21 cellular contexts compared by ENCODE assay signal in genomic region chr1:21873174-21873573, GRCh38.
A peak's percentile ranks its signal among the peaks of the same experiment; 100 is the strongest.
DNase-seq lines count a peak whose midpoint lies in the region; ATAC-seq and TF ChIP-seq lines count a peak whose summit lies in the region.
"Had no signal": no experiment of that assay in that cellular context is flagged by ENCODE, and none has a peak within 500 bp of the region (broad histone marks: within the 10 kb centered on the region; RNA-seq: fewer than 3 reads in every experiment).

No MANE protein-coding gene starts in this region.

- intact Hi-C loops in Right ventricle myocardium inferior (cut with DNase I), result loop anchor here (5.0 kb wide), 1 partner anchor 89 kb away; no protein-coding TSS in a partner anchor

- H3K27me3 Mint-ChIP-seq in endothelial cell (ENCODE audit: unreplicated experiment), result peaks cover 14% of the 10 kb centered on the region
- no peaks in the 10 kb centered on the region for H3K27me3 Mint-ChIP-seq in activated CD4-positive, alpha-beta memory T cell treated with anti-CD3 and anti-CD28 coated beads, Interleukin-2, amount 10 ng/mL, durations not matched to agents 7 days and 5 days
- H3K27me3 Mint-ChIP-seq: CD4-positive, alpha-beta T cell had no signal

- TF ChIP-seq CTCF in right atrium auricular region (IDR thresholded peaks at IDR 0.05) (no peak), endothelial cell (IDR thresholded peaks at IDR 0.05; ENCODE audit: unreplicated experiment) (no peak), WERI-Rb-1 (IDR thresholded peaks at IDR 0.05; ENCODE audit: low read depth, low read length) (no peak)

- H2BK15ac ChIP-seq in neuronal stem cell (ENCODE audit: low read length), result no peak overlapping the region

- peak overlapping the region; percentile 52 for H3K27ac Mint-ChIP-seq in endothelial cell (ENCODE audit: unreplicated experiment)
- no peak overlapping the region for H3K27ac Mint-ChIP-seq in activated CD4-positive, alpha-beta memory T cell treated with anti-CD3 and anti-CD28 coated beads, Interleukin-2, amount 10 ng/mL, durations not matched to agents 7 days and 5 days
- H3K27ac Mint-ChIP-seq: CD4-positive, alpha-beta T cell had no signal

- peaks cover 46% of the 10 kb centered on the region for H3K36me3 Mint-ChIP-seq in endothelial cell (ENCODE audit: low read depth, unreplicated experiment)
- no peaks in the 10 kb centered on the region for H3K36me3 Mint-ChIP-seq in activated CD4-positive, alpha-beta memory T cell treated with anti-CD3 and anti-CD28 coated beads, Interleukin-2, amount 10 ng/mL, durations not matched to agents 7 days and 5 days (ENCODE audit: low read depth)

- peaks cover 5% of the 10 kb centered on the region for H3K79me1 ChIP-seq in neuronal stem cell (ENCODE audit: low read depth, low read length)

- no peaks in the 10 kb centered on the region for H3K9me3 Mint-ChIP-seq in endothelial cell (ENCODE audit: unreplicated experiment)
- H3K9me3 Mint-ChIP-seq in activated CD4-positive, alpha-beta memory T cell treated with anti-CD3 and anti-CD28 coated beads, Interleukin-2, amount 10 ng/mL, durations not matched to agents 7 days and 5 days, result no peaks in the 10 kb centered on the region
- H3K9me3 Mint-ChIP-seq: CD4-positive, alpha-beta T cell had no signal

- peaks cover 2% of the 10 kb centered on the region for H3K4me1 Mint-ChIP-seq in endothelial cell (ENCODE audit: unreplicated experiment)
- no peaks in the 10 kb centered on the region for H3K4me1 Mint-ChIP-seq in activated CD4-positive, alpha-beta memory T cell treated with anti-CD3 and anti-CD28 coated beads, Interleukin-2, amount 10 ng/mL, durations not matched to agents 7 days and 5 days

- H4K91ac ChIP-seq in neuronal stem cell (ENCODE audit: low read depth, low read length, poor library complexity), result no peak overlapping the region

- no peaks in the 10 kb centered on the region for H3K9me3 ChIP-seq in right atrium auricular region
- no peaks in the 10 kb centered on the region for H3K9me3 ChIP-seq in neuronal stem cell (replicated peaks in 1 of 2; ENCODE audit: control insufficient read depth in 2 of 2, insufficient read depth in 1 of 2, low read depth in 1 of 2, low read length in 2 of 2)
- no peaks in the 10 kb centered on the region for H3K9me3 ChIP-seq in WERI-Rb-1 (ENCODE audit: severe bottlenecking)
- H3K9me3 ChIP-seq: BLaER1 had no signal

- peak overlapping the region; percentile 65 for H4K8ac ChIP-seq in neuronal stem cell (ENCODE audit: low read depth, low read length)

- H2AK5ac ChIP-seq in neuronal stem cell (ENCODE audit: low read depth, low read length), result peak overlapping the region; percentile 32

- no peak overlapping the region for H2BK120ac ChIP-seq in neuronal stem cell (ENCODE audit: low read depth, low read length)

- no peak overlapping the region for H2BK12ac ChIP-seq in neuronal stem cell (ENCODE audit: low read length)

- H3K4ac ChIP-seq in neuronal stem cell (ENCODE audit: low read length), result no peak overlapping the region

- no peak overlapping the region for H3K4me2 ChIP-seq in neuronal stem cell (ENCODE audit: insufficient read depth, low read length, poor library complexity, severe bottlenecking)

- no peaks in the 10 kb centered on the region for H3K27me3 ChIP-seq in right atrium auricular region
- no peaks in the 10 kb centered on the region for H3K27me3 ChIP-seq in neuronal stem cell (ENCODE audit: control insufficient read depth in 3 of 3, insufficient read depth in 3 of 3, low read depth in 1 of 3, low read length in 3 of 3)
- no peaks in the 10 kb centered on the region for H3K27me3 ChIP-seq in WERI-Rb-1 (ENCODE audit: insufficient read depth, low read depth, severe bottlenecking)
- H3K27me3 ChIP-seq: BLaER1 had no signal

- no peak overlapping the region for H2AFZ ChIP-seq in neuronal stem cell (ENCODE audit: low read length)

- no CpG with 5 or more reads among the region's 8 CpGs for WGBS in neuronal stem cell (ENCODE audit: extremely low coverage in 2 of 2, insufficient read length in 2 of 2, insufficient replicate concordance in 1 of 2), 2 donors

- CTCF ChIA-PET in activated CD4-positive, alpha-beta memory T cell treated with anti-CD3 and anti-CD28 coated beads, Interleukin-2, amount 10 ng/mL, durations not matched to agents 7 days and 5 days (lab: Charles Lee), result no interaction called here

- H3K36me3 ChIP-seq in right atrium auricular region (peaks cover 98% of the 10 kb centered on the region), neuronal stem cell (replicated peaks in 1 of 2; ENCODE audit: control insufficient read depth in 2 of 2, insufficient read depth in 2 of 2, low read length in 2 of 2) (peaks cover 46 to 79% of the 10 kb centered on the region in 2 donors), WERI-Rb-1 (no peaks in the 10 kb centered on the region; the same call in 1 of the 2 replicates)

- POLR2A ChIA-PET in activated CD4-positive, alpha-beta memory T cell treated with anti-CD3 and anti-CD28 coated beads, Interleukin-2, amount 10 ng/mL, durations not matched to agents 7 days and 5 days (lab: Charles Lee), result interaction anchor here (0.5 kb wide), 1 partner anchor 92 kb away, joined by 4 read pairs; no protein-coding TSS in a partner anchor

- peak; percentile 28 for DNase-seq in Right ventricle myocardium inferior (ENCODE audit: missing footprints)
- DNase-seq in right atrium auricular region (ENCODE audit: low spot score), result no peak
- DNase-seq in endothelial cell (ENCODE audit: low spot score), result no peak
- peak; percentile 12 for DNase-seq in neuronal stem cell (ENCODE audit: low spot score)
- no peak for DNase-seq in activated CD4-positive, alpha-beta memory T cell treated with anti-CD3 and anti-CD28 coated beads, Interleukin-2, amount 10 ng/mL, durations not matched to agents 7 days and 5 days
- no peak for DNase-seq in WERI-Rb-1
- no peak for DNase-seq in NCI-H1436 (lab: John Stamatoyannopoulos, UW)
- DNase-seq: CD4-positive, alpha-beta T cell; EL; GDM1; NCI-H1048; NCI-H187; NCI-H2081 treated with DMSO at 0.1 percent for 48 hours; NCI-H526 treated with DMSO at 0.1 percent for 48 hours; SIG-M5; SW 1271 had no signal

- H3K14ac ChIP-seq in neuronal stem cell (ENCODE audit: low read length), result no peak overlapping the region

- no peak overlapping the region for H2BK5ac ChIP-seq in neuronal stem cell (ENCODE audit: low read length)

- H3K4me1 ChIP-seq in right atrium auricular region, result peaks cover 0 to 30% of the 10 kb centered on the region in 2 donors
- H3K4me1 ChIP-seq in neuronal stem cell (ENCODE audit: control insufficient read depth in 2 of 2, insufficient read depth in 1 of 2, low read depth in 1 of 2, low read length in 2 of 2), result peaks cover 0 to 2% of the 10 kb centered on the region in 2 donors

- no peak for ATAC-seq in Right ventricle myocardium inferior
- no peak for ATAC-seq in SK-N-SH treated with all-trans-retinoic acid at 6 μM for 48 hours
- ATAC-seq: GM12878, Panc1 had no signal

- no peak overlapping the region for H3K9ac ChIP-seq in neuronal stem cell (ENCODE audit: low read depth, low read length, poor library complexity)
- H3K9ac ChIP-seq: BLaER1 had no signal

- H3K4me3 ChIP-seq in right atrium auricular region (no peak overlapping the region), neuronal stem cell (ENCODE audit: low read length in 2 of 2) (no peak overlapping the region), WERI-Rb-1 (ENCODE audit: low read depth, low read length) (no peak overlapping the region)
- H3K4me3 ChIP-seq: BLaER1, GM12878, SK-N-MC had no signal

- no peak overlapping the region for H3K18ac ChIP-seq in neuronal stem cell (ENCODE audit: low read length)

- H3K27ac ChIP-seq in right atrium auricular region (no peak overlapping the region), neuronal stem cell (replicated peaks; ENCODE audit: low read length) (no peak overlapping the region), WERI-Rb-1 (no peak overlapping the region)
- H3K27ac ChIP-seq: SK-N-MC had no signal

- no peak overlapping the region for H3K4me3 Mint-ChIP-seq in endothelial cell (ENCODE audit: unreplicated experiment)
- H3K4me3 Mint-ChIP-seq in activated CD4-positive, alpha-beta memory T cell treated with anti-CD3 and anti-CD28 coated beads, Interleukin-2, amount 10 ng/mL, durations not matched to agents 7 days and 5 days, result no peak overlapping the region
- H3K4me3 Mint-ChIP-seq: CD4-positive, alpha-beta T cell had no signal

- no peak overlapping the region for H3K23ac ChIP-seq in neuronal stem cell (ENCODE audit: low read depth, low read length, poor library complexity)

TF ChIP-seq in SK-N-SH treated with all-trans-retinoic acid at 6 μM for 48 hours, 23 proteins besides CTCF, POLR2A, EP300 and RAD21:
- TF ChIP-seq ZNF565 (CRISPR knock-in tag; conservative IDR thresholded peaks at IDR 0.05; ENCODE audit: low read depth) (no peak), BACH2 (CRISPR knock-in tag; IDR thresholded peaks at IDR 0.05; ENCODE audit: borderline replicate concordance) (no peak), PATZ1 (CRISPR knock-in tag; IDR thresholded peaks at IDR 0.05; ENCODE audit: borderline replicate concordance) (no peak), ARNTL (CRISPR knock-in tag; IDR thresholded peaks at IDR 0.05; ENCODE audit: borderline replicate concordance, low read depth) (no peak), ZC3H10 (CRISPR knock-in tag; IDR thresholded peaks at IDR 0.05) (no peak), TOX (CRISPR knock-in tag; IDR thresholded peaks at IDR 0.05; ENCODE audit: borderline replicate concordance) (no peak), ZNF70 (CRISPR knock-in tag; IDR thresholded peaks at IDR 0.05) (no peak), ZFP30 (CRISPR knock-in tag; IDR thresholded peaks at IDR 0.05) (no peak), CSDC2 (CRISPR knock-in tag; IDR thresholded peaks at IDR 0.05) (no peak), SNAI2 (CRISPR knock-in tag; IDR thresholded peaks at IDR 0.05) (no peak), TCF4 (CRISPR knock-in tag; IDR thresholded peaks at IDR 0.05; ENCODE audit: borderline replicate concordance) (no peak), ISL1 (CRISPR knock-in tag; IDR thresholded peaks at IDR 0.05) (no peak), ZNF8 (CRISPR knock-in tag; IDR thresholded peaks at IDR 0.05) (no peak)

Comparison
In these comparisons a context has a peak if more than half of its experiments do, and no peak if none do; other contexts are left out.
1. DNase-seq: peak in Right ventricle myocardium inferior (single experiment) and neuronal stem cell (single experiment); none in right atrium auricular region (single experiment), endothelial cell (single experiment), activated CD4-positive, alpha-beta memory T cell treated with anti-CD3 and anti-CD28 coated beads, Interleukin-2, amount 10 ng/mL, durations not matched to agents 7 days and 5 days (single experiment), WERI-Rb-1 (single experiment) and NCI-H1436 (single experiment).